1 cellular context compared by ENCODE assay signal in the genomic region with DNA sequence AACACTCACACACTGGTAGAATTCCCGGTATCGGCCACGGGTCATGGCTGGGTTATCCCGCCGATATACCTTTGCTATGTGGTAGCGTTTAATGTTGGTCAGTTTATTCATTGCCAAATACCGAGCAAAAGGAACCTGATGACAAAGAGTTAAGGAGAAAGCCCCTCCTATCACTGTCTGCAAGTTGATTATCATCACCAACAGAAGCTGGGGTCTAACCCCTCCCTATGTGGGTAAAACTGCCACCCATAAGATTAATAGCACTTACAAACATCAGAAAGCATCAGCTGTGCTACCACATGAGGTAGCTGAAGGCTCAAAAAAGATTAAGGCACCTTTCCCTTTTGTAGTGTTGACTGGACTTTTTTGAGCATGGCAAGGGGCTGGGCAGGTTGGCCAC.
A peak's percentile ranks its signal among the peaks of the same experiment; 100 is the strongest.
TF ChIP-seq lines count a peak whose summit lies in the region.

No MANE protein-coding gene starts in this region.

TF ChIP-seq in K562, 482 proteins besides CTCF, POLR2A, EP300 and RAD21 (continued from another document):
- TF ChIP-seq, protein P1, sequence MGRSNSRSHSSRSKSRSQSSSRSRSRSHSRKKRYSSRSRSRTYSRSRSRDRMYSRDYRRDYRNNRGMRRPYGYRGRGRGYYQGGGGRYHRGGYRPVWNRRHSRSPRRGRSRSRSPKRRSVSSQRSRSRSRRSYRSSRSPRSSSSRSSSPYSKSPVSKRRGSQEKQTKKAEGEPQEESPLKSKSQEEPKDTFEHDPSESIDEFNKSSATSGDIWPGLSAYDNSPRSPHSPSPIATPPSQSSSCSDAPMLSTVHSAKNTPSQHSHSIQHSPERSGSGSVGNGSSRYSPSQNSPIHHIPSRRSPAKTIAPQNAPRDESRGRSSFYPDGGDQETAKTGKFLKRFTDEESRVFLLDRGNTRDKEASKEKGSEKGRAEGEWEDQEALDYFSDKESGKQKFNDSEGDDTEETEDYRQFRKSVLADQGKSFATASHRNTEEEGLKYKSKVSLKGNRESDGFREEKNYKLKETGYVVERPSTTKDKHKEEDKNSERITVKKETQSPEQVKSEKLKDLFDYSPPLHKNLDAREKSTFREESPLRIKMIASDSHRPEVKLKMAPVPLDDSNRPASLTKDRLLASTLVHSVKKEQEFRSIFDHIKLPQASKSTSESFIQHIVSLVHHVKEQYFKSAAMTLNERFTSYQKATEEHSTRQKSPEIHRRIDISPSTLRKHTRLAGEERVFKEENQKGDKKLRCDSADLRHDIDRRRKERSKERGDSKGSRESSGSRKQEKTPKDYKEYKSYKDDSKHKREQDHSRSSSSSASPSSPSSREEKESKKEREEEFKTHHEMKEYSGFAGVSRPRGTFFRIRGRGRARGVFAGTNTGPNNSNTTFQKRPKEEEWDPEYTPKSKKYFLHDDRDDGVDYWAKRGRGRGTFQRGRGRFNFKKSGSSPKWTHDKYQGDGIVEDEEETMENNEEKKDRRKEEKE (IDR thresholded peaks at IDR 0.05; ENCODE audit: borderline replicate concordance in 1 of 2, control insufficient read depth in 1 of 2, low read depth in 2 of 2, low read length in 1 of 2): peak in 1 of 2 experiments; percentile 71; a peak in 1 of 4 replicates
- TF ChIP-seq ZBTB7A (IDR thresholded peaks at IDR 0.05; ENCODE audit: borderline replicate concordance, control insufficient read depth, low read depth, low read length) (0 out of 2 replicates have a peak, but pooled peaks have one; percentile 26), DPF2 (IDR thresholded peaks at IDR 0.05) (peak; percentile 71), CCAR2 (IDR thresholded peaks at IDR 0.05; ENCODE audit: low read depth, low read length) (no peak), ATF1 (CRISPR knock-in tag; IDR thresholded peaks at IDR 0.05) (no peak), ATF1 (tag; IDR thresholded peaks at IDR 0.05) (no peak), TRIM24 (IDR thresholded peaks at IDR 0.05) (0 out of 4 replicates have a peak, but pooled peaks of 1 of the 2 experiments have one; percentile 7), MEIS2 (IDR thresholded peaks at IDR 0.05; ENCODE audit: partially characterized antibody) (peak; percentile 98), SIN3A (IDR thresholded peaks at IDR 0.05; ENCODE audit: borderline replicate concordance in 2 of 2, control insufficient read depth in 1 of 2, low read depth in 2 of 2, low read length in 2 of 2) (peak; percentile 38 to 42; a peak in 1 of 4 replicates), CHD4 (IDR thresholded peaks at IDR 0.05; ENCODE audit: insufficient read depth, insufficient replicate concordance, low read depth, low read length, poor library complexity, severe bottlenecking) (no peak), VEZF1 (CRISPR knock-in tag; IDR thresholded peaks at IDR 0.05) (peak; percentile 75), BCL6 (CRISPR knock-in tag; IDR thresholded peaks at IDR 0.05) (no peak), POLR2AphosphoS5 (IDR thresholded peaks at IDR 0.05; ENCODE audit: control insufficient read depth, insufficient read depth, low read depth, low read length) (peak; percentile 80), TAF1 (IDR thresholded peaks at IDR 0.05; ENCODE audit: control insufficient read depth, extremely low read depth, insufficient read depth, low read length, severe bottlenecking) (no peak), CREB1 (IDR thresholded peaks at IDR 0.05) (peak; percentile 17; the same call in 1 of the 2 replicates), CREB1 (CRISPR knock-in tag; IDR thresholded peaks at IDR 0.05) (no peak), TCF3 (CRISPR knock-in tag; IDR thresholded peaks at IDR 0.05) (peak; percentile 71), SNIP1 (IDR thresholded peaks at IDR 0.05; ENCODE audit: low read depth) (no peak), HOMEZ (CRISPR knock-in tag; IDR thresholded peaks at IDR 0.05) (no peak), FOXM1 (IDR thresholded peaks at IDR 0.05; ENCODE audit: low read depth) (peak; percentile 30; the same call in 1 of the 2 replicates), FOXM1 (CRISPR knock-in tag; IDR thresholded peaks at IDR 0.05; ENCODE audit: low read depth) (no peak), ZBTB49 (CRISPR knock-in tag; IDR thresholded peaks at IDR 0.05; ENCODE audit: borderline replicate concordance) (no peak), MXI1 (IDR thresholded peaks at IDR 0.05; ENCODE audit: low read depth, low read length) (0 out of 2 replicates have a peak, but pooled peaks have one; percentile 48), E2F4 (CRISPR knock-in tag; IDR thresholded peaks at IDR 0.05; ENCODE audit: low read depth) (no peak), UBTF (IDR thresholded peaks at IDR 0.05; ENCODE audit: borderline replicate concordance in 1 of 2, low read depth in 2 of 2, low read length in 2 of 2) (no peak), HIVEP1 (CRISPR knock-in tag; IDR thresholded peaks at IDR 0.05) (no peak), TFAP4 (CRISPR knock-in tag; IDR thresholded peaks at IDR 0.05; ENCODE audit: borderline replicate concordance) (peak; percentile 79), JUN (IDR thresholded peaks at IDR 0.05; ENCODE audit: borderline replicate concordance, low read depth, low read length) (no peak), JUN (CRISPR knock-in tag; IDR thresholded peaks at IDR 0.05; ENCODE audit: borderline replicate concordance) (no peak), ZNF121 (CRISPR knock-in tag; conservative IDR thresholded peaks at IDR 0.05) (no peak)
- TF ChIP-seq, protein P2, sequence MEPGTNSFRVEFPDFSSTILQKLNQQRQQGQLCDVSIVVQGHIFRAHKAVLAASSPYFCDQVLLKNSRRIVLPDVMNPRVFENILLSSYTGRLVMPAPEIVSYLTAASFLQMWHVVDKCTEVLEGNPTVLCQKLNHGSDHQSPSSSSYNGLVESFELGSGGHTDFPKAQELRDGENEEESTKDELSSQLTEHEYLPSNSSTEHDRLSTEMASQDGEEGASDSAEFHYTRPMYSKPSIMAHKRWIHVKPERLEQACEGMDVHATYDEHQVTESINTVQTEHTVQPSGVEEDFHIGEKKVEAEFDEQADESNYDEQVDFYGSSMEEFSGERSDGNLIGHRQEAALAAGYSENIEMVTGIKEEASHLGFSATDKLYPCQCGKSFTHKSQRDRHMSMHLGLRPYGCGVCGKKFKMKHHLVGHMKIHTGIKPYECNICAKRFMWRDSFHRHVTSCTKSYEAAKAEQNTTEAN (CRISPR knock-in tag; IDR thresholded peaks at IDR 0.05): no peak
- TF ChIP-seq, protein P3, sequence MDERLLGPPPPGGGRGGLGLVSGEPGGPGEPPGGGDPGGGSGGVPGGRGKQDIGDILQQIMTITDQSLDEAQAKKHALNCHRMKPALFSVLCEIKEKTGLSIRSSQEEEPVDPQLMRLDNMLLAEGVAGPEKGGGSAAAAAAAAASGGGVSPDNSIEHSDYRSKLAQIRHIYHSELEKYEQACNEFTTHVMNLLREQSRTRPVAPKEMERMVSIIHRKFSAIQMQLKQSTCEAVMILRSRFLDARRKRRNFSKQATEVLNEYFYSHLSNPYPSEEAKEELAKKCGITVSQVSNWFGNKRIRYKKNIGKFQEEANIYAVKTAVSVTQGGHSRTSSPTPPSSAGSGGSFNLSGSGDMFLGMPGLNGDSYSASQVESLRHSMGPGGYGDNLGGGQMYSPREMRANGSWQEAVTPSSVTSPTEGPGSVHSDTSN (CRISPR knock-in tag; IDR thresholded peaks at IDR 0.05; ENCODE audit: low read depth): peak; percentile 73
- TF ChIP-seq, protein P3 (tag; conservative IDR thresholded peaks at IDR 0.05; ENCODE audit: low read depth): peak; percentile 90
